Comparison of ENCODE assay signal across 29 cellular contexts in genomic region chr2:150159300-150159699, GRCh38.
"Had no signal": no experiment of that assay in that cellular context is flagged by ENCODE, and none has a peak within 500 bp of the region (broad histone marks: within the 10 kb centered on the region; RNA-seq: fewer than 3 reads in every experiment).

No MANE protein-coding gene starts in this region.

- H3K27me3 ChIP-seq: brain microvascular endothelial cell, colonic mucosa, heart left ventricle had no signal

- H3K9me3 ChIP-seq: colonic mucosa, heart left ventricle had no signal

- H3K36me3 ChIP-seq: brain microvascular endothelial cell, colonic mucosa, heart left ventricle had no signal

- DNase-seq: activated CD4-positive, alpha-beta memory T cell treated with anti-CD3 and anti-CD28 coated beads, Interleukin-2, amount 10 ng/mL, durations not matched to agents 7 days and 5 days; activated CD4-positive, alpha-beta T cell treated with anti-CD3 and anti-CD28 coated beads for 36 hours; activated CD4-positive, alpha-beta T cell treated with anti-CD3 and anti-CD28 coated beads, Interleukin-2, amount 10 ng/mL, durations not matched to agents 24 days and 14 days; activated CD4-positive, alpha-beta T cell treated with anti-CD3 and anti-CD28 coated beads, Interleukin-2, amount 50 U/mL, for 4 hours; activated CD4-positive, CD25-positive, alpha-beta regulatory T cell; activated CD4-positive, CD25-positive, alpha-beta regulatory T cell treated with anti-CD3 and anti-CD28 coated beads, Interleukin-2, amount 50 U/mL, for 72 hours; activated CD8-positive, alpha-beta memory T cell treated with anti-CD3 and anti-CD28 coated beads, Interleukin-2, amount 50 U/mL, for 48 hours; activated gamma-delta T cell; activated naive CD4-positive, alpha-beta T cell; activated naive CD4-positive, alpha-beta T cell treated with anti-CD3 and anti-CD28 coated beads, Interleukin-2, amount 10 ng/mL, durations not matched to agents 7 days and 5 days; activated T-cell treated with anti-CD3 and anti-CD28 coated beads for 4 hours; activated T-cell treated with anti-CD3 and anti-CD28 coated beads, Interleukin-2, amount 50 U/mL, for 24 hours; activated T-cell treated with anti-CD3 and anti-CD28 coated beads, Interleukin-2, amount 50 U/mL, for 72 hours; amniotic stem cell; anterior cingulate cortex; brain microvascular endothelial cell; caudate nucleus; cerebellar nuclear complex; colonic mucosa; effector CD8-positive, alpha-beta T cell; foreskin fibroblast; glutamatergic neuron; heart left ventricle had no signal

- FAIRE-seq: astrocyte, endometrium, endothelial cell of umbilical vein, frontal cortex had no signal

- H3K27ac Mint-ChIP-seq: activated CD4-positive, alpha-beta memory T cell treated with anti-CD3 and anti-CD28 coated beads, Interleukin-2, amount 10 ng/mL, durations not matched to agents 7 days and 5 days; activated CD4-positive, alpha-beta T cell treated with anti-CD3 and anti-CD28 coated beads for 36 hours; activated CD4-positive, alpha-beta T cell treated with anti-CD3 and anti-CD28 coated beads, Interleukin-2, amount 10 ng/mL, durations not matched to agents 24 days and 14 days; activated naive CD4-positive, alpha-beta T cell treated with anti-CD3 and anti-CD28 coated beads, Interleukin-2, amount 10 ng/mL, durations not matched to agents 7 days and 5 days; activated naive CD8-positive, alpha-beta T cell; activated T-cell treated with anti-CD3 and anti-CD28 coated beads, Interleukin-2, amount 50 U/mL, for 24 hours; activated T-cell treated with anti-CD3 and anti-CD28 coated beads, Interleukin-2, amount 50 U/mL, for 72 hours had no signal

- H3K4me3 ChIP-seq: colonic mucosa, heart left ventricle had no signal

- H3K27ac ChIP-seq: brain microvascular endothelial cell, colonic mucosa, epithelial cell of prostate, heart left ventricle had no signal

- ATAC-seq: activated CD4-positive, alpha-beta T cell treated with anti-CD3 and anti-CD28 coated beads for 36 hours; activated T-cell treated with anti-CD3 and anti-CD28 coated beads, Interleukin-2, amount 50 U/mL, for 72 hours; heart left ventricle had no signal

- H3K36me3 Mint-ChIP-seq: activated naive CD4-positive, alpha-beta T cell treated with anti-CD3 and anti-CD28 coated beads, Interleukin-2, amount 10 ng/mL, durations not matched to agents 7 days and 5 days; activated naive CD8-positive, alpha-beta T cell had no signal

- H3K4me1 ChIP-seq: colonic mucosa had no signal

- H3K9me3 Mint-ChIP-seq: activated CD4-positive, alpha-beta memory T cell treated with anti-CD3 and anti-CD28 coated beads, Interleukin-2, amount 10 ng/mL, durations not matched to agents 7 days and 5 days; activated CD4-positive, alpha-beta T cell treated with anti-CD3 and anti-CD28 coated beads, Interleukin-2, amount 10 ng/mL, durations not matched to agents 24 days and 14 days; activated naive CD4-positive, alpha-beta T cell treated with anti-CD3 and anti-CD28 coated beads, Interleukin-2, amount 10 ng/mL, durations not matched to agents 7 days and 5 days; activated T-cell treated with anti-CD3 and anti-CD28 coated beads, Interleukin-2, amount 50 U/mL, for 24 hours had no signal
